ENCODE assay signal across 9 cellular contexts in the genomic region with DNA sequence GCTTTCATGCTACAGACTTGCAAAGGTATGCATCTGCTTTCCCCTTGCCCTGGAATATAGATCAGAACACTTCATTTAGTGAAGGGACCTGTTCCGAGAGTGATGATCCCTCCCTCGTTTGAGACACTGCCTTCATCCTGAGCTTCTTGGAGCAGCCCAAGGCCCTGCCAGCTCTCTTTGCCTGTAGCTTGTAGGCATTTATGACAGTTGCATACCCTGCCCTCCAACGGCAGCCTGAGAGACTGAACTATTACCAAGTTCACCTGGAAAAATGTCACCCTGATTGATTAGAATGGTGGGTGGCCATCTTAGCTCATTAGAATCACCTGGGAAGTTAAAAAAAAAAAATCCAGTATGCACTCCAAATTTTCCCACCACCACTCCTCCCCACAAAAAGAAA. TPM values are rescaled to one million over a fixed set of nuclear protein-coding genes. Genes with fewer than 3 reads are reported as not detected.
DNase-seq lines count a peak whose midpoint lies in the region; ATAC-seq and TF ChIP-seq lines count a peak whose summit lies in the region.
"Had no signal": no experiment of that assay in that cellular context is flagged by ENCODE, and none has a peak within 500 bp of the region (broad histone marks: within the 10 kb centered on the region; RNA-seq: fewer than 3 reads in every experiment).

No MANE protein-coding gene starts in this region.

- DNase-seq in A673 (ENCODE audit: low spot score) (no peak), dedifferentiated amniotic fluid mesenchymal stem cell (ENCODE audit: extremely low spot score) (no peak)
- no peak for DNase-seq in effector memory CD8-positive, alpha-beta T cell
- no peak for DNase-seq in activated CD8-positive, alpha-beta memory T cell treated with anti-CD3 and anti-CD28 coated beads, Interleukin-2, amount 10 ng/mL, durations not matched to agents 7 days and 5 days

- no peaks in the 10 kb centered on the region for H4K20me1 ChIP-seq in KMS-11 (ENCODE audit: insufficient read depth)

- H3K27ac Mint-ChIP-seq in effector memory CD8-positive, alpha-beta T cell, result no peak overlapping the region
- H3K27ac Mint-ChIP-seq in nephron, result peak overlapping the region; percentile 2 to 23 (median 17)
- H3K27ac Mint-ChIP-seq in activated CD8-positive, alpha-beta memory T cell treated with anti-CD3 and anti-CD28 coated beads, Interleukin-2, amount 10 ng/mL, durations not matched to agents 7 days and 5 days, result no peak overlapping the region
- H3K27ac Mint-ChIP-seq: CD4-positive, CD25-positive, alpha-beta regulatory T cell had no signal

- peak overlapping the region; percentile 87 for H3K4me2 ChIP-seq in KMS-11

- H2AFZ ChIP-seq in KMS-11 (ENCODE audit: low read depth), result no peak overlapping the region; the same call in 1 of the 2 replicates

- H3K4me3 Mint-ChIP-seq in effector memory CD8-positive, alpha-beta T cell, result peak overlapping the region; percentile 33 to 44
- peak overlapping the region; percentile 59 to 90 (median 73) for H3K4me3 Mint-ChIP-seq in nephron
- H3K4me3 Mint-ChIP-seq in activated CD8-positive, alpha-beta memory T cell treated with anti-CD3 and anti-CD28 coated beads, Interleukin-2, amount 10 ng/mL, durations not matched to agents 7 days and 5 days, result no peak overlapping the region

- no peak for ATAC-seq in effector memory CD8-positive, alpha-beta T cell (replicated peaks)
- ATAC-seq in GM21786 (IDR thresholded peaks at IDR 0.05; ENCODE audit: unreplicated experiment) (no peak), HG03045 (IDR thresholded peaks at IDR 0.05; ENCODE audit: unreplicated experiment) (no peak)
- ATAC-seq in activated CD8-positive, alpha-beta memory T cell treated with anti-CD3 and anti-CD28 coated beads, Interleukin-2, amount 10 ng/mL, durations not matched to agents 7 days and 5 days, result no peak

- TF ChIP-seq CTCF in A673 (conservative IDR thresholded peaks at IDR 0.05; ENCODE audit: low read depth, low read length) (no peak), KMS-11 (conservative IDR thresholded peaks at IDR 0.05; ENCODE audit: low read depth, low read length) (no peak), nephron (IDR thresholded peaks at IDR 0.05; ENCODE audit: unreplicated experiment in 3 of 3) (no peak)

- peaks cover 10 to 11% of the 10 kb centered on the region in 2 donors for H3K4me1 Mint-ChIP-seq in effector memory CD8-positive, alpha-beta T cell (ENCODE audit: low read depth in 2 of 2)
- H3K4me1 Mint-ChIP-seq in nephron, result peaks cover 20% of the 10 kb centered on the region
- H3K4me1 Mint-ChIP-seq in activated CD8-positive, alpha-beta memory T cell treated with anti-CD3 and anti-CD28 coated beads, Interleukin-2, amount 10 ng/mL, durations not matched to agents 7 days and 5 days, result peaks cover 19% of the 10 kb centered on the region

- H3K27ac ChIP-seq in A673 (ENCODE audit: low read depth, low read length, poor library complexity, severe bottlenecking), result no peak overlapping the region
- H3K27ac ChIP-seq in KMS-11, result no peak overlapping the region

- H3K4me1 ChIP-seq in A673 (ENCODE audit: insufficient read depth, low read length, poor library complexity, severe bottlenecking) (peaks cover 6% of the 10 kb centered on the region), KMS-11 (ENCODE audit: low read depth, poor library complexity, severe bottlenecking) (peaks cover 10% of the 10 kb centered on the region)

- H3K36me3 ChIP-seq in A673 (ENCODE audit: insufficient read depth, low read length, poor library complexity, severe bottlenecking) (no peaks in the 10 kb centered on the region), KMS-11 (ENCODE audit: insufficient read depth) (no peaks in the 10 kb centered on the region)

- no peaks in the 10 kb centered on the region for H3K9me3 ChIP-seq in A673 (ENCODE audit: low read depth, low read length, poor library complexity, severe bottlenecking)

- H3K9me3 Mint-ChIP-seq in effector memory CD8-positive, alpha-beta T cell, result no peaks in the 10 kb centered on the region
- H3K9me3 Mint-ChIP-seq in nephron, result peaks cover 2% of the 10 kb centered on the region
- H3K9me3 Mint-ChIP-seq in activated CD8-positive, alpha-beta memory T cell treated with anti-CD3 and anti-CD28 coated beads, Interleukin-2, amount 10 ng/mL, durations not matched to agents 7 days and 5 days (ENCODE audit: low read depth), result no peaks in the 10 kb centered on the region
- H3K9me3 Mint-ChIP-seq: CD4-positive, CD25-positive, alpha-beta regulatory T cell had no signal

- BruUV-seq in A673 (replicated peaks; lab: Mats Ljungman, UMichigan), result TSS peak; percentile 26

- CTCF ChIA-PET in A673 (lab: Charles Lee), result interaction anchor here (0.7 kb wide), 1 partner anchor 57 kb away, joined by 3 read pairs; no protein-coding TSS in a partner anchor
- CTCF ChIA-PET in activated CD8-positive, alpha-beta memory T cell treated with anti-CD3 and anti-CD28 coated beads, Interleukin-2, amount 10 ng/mL, durations not matched to agents 7 days and 5 days (lab: Charles Lee), result interaction anchor here (1.4 to 5.3 kb wide), 6 partner anchors 9 to 238 kb away, joined by 3 to 42 read pairs (median 6); partner anchors contain the start of gene PEX26

- POLR2A ChIA-PET in A673 (lab: Charles Lee; ENCODE audit: low non-redundant PET), result no interaction called here

- no peak overlapping the region for H3K9ac ChIP-seq in KMS-11

- H3K4me3 ChIP-seq in A673 (ENCODE audit: low read depth, low read length, poor library complexity, severe bottlenecking) (peak overlapping the region; percentile 67), KMS-11 (IDR thresholded peaks at IDR 0.05; ENCODE audit: insufficient read depth, low read depth, low read length) (no peak overlapping the region)

- peaks cover 3% of the 10 kb centered on the region for H3K36me3 Mint-ChIP-seq in effector memory CD8-positive, alpha-beta T cell (ENCODE audit: insufficient read depth)
- H3K36me3 Mint-ChIP-seq in nephron (ENCODE audit: low read depth), result no peaks in the 10 kb centered on the region
- H3K36me3 Mint-ChIP-seq in activated CD8-positive, alpha-beta memory T cell treated with anti-CD3 and anti-CD28 coated beads, Interleukin-2, amount 10 ng/mL, durations not matched to agents 7 days and 5 days, result no peaks in the 10 kb centered on the region

- H3K27me3 ChIP-seq in A673 (replicated peaks; ENCODE audit: insufficient read depth, low read depth, low read length, poor library complexity) (no peaks in the 10 kb centered on the region), KMS-11 (ENCODE audit: insufficient read depth, low read depth) (no peaks in the 10 kb centered on the region)

- intact Hi-C loops in A673 (cut with micrococcal nuclease; ENCODE audit: unreplicated experiment), result loop anchor here (5.0 kb wide), 1 partner anchor 39 kb away; no protein-coding TSS in a partner anchor

- H3K79me2 ChIP-seq in KMS-11 (ENCODE audit: insufficient read depth, low read depth), result no peaks in the 10 kb centered on the region

- peaks cover 46 to 54% of the 10 kb centered on the region in 2 donors for H3K27me3 Mint-ChIP-seq in effector memory CD8-positive, alpha-beta T cell
- H3K27me3 Mint-ChIP-seq in nephron (ENCODE audit: low read depth), result peaks cover 34% of the 10 kb centered on the region
- H3K27me3 Mint-ChIP-seq in activated CD8-positive, alpha-beta memory T cell treated with anti-CD3 and anti-CD28 coated beads, Interleukin-2, amount 10 ng/mL, durations not matched to agents 7 days and 5 days, result peaks cover 54% of the 10 kb centered on the region

RNA-seq across cellular contexts. Expression of gene MICAL3, which starts 1.5 kb away (rescaled TPM):
- total RNA-seq in A673 (2021), result 63.6 and 63.8 TPM in 2 replicates
- total RNA-seq in activated CD8-positive, alpha-beta memory T cell treated with anti-CD3 and anti-CD28 coated beads, Interleukin-2, amount 10 ng/mL, durations not matched to agents 7 days and 5 days, result 10 to 100 TPM; 38.8 to 41.7 TPM

RNA-seq across cellular contexts. Expression of gene PEX26, which starts 54.9 kb away (rescaled TPM):
- 36.9 and 38.3 TPM in 2 replicates for total RNA-seq in A673 (2021)
- 10 to 100 TPM; 38.9 to 46.8 TPM for total RNA-seq in activated CD8-positive, alpha-beta memory T cell treated with anti-CD3 and anti-CD28 coated beads, Interleukin-2, amount 10 ng/mL, durations not matched to agents 7 days and 5 days

Comparison
In these comparisons a context has a peak if more than half of its experiments do, and no peak if none do; other contexts are left out.
1. H3K27ac Mint-ChIP-seq: peak in nephron (3 of 3); none in effector memory CD8-positive, alpha-beta T cell (0 of 2) and activated CD8-positive, alpha-beta memory T cell treated with anti-CD3 and anti-CD28 coated beads, Interleukin-2, amount 10 ng/mL, durations not matched to agents 7 days and 5 days (single experiment).